18 cellular contexts compared by ENCODE assay signal in the genomic region with DNA sequence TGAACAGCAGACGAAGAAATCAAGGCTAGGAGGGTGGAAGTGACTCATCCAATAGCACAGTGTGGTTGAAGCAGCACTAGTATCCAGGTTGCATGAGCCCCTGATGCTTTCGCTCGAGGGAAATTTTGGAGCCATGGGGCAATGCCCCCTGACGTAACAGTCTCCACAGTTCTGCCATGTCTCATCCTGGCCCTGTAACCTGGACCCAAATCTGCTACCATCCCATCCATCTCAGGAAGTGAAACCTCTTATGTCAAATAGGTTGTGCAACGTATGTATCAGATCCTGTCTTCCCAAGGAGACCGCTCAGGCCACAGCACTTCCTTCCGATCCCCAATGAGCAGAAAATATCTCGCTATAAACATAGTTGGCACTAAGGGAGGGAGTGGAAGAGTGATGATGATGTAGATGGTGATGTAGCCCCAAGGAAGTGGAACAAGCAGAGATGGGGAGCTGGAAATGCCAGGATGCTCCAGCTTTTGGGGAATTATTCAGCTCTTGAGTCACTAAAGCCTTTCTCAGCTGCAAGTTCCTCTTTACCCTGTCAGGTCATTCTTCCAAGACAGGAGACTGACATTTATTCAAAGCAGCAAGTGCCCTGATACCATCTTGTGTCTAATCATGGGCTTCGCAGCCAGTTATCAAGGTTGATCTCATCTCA. TPM values are rescaled to one million over a fixed set of nuclear protein-coding genes. Genes with fewer than 3 reads are reported as not detected.
DNase-seq lines count a peak whose midpoint lies in the region; ATAC-seq and TF ChIP-seq lines count a peak whose summit lies in the region.
"Had no signal": no experiment of that assay in that cellular context is flagged by ENCODE, and none has a peak within 500 bp of the region (broad histone marks: within the 10 kb centered on the region; RNA-seq: fewer than 3 reads in every experiment).

No MANE protein-coding gene starts in this region.

- H3K4me1 ChIP-seq in Karpas-422 (ENCODE audit: low read length) = peaks cover 10% of the 10 kb centered on the region; the same call in 1 of the 2 replicates
- H3K4me1 ChIP-seq: uterus had no signal

- H3K27ac Mint-ChIP-seq in activated B cell treated with CpG ODN at 0.5 μM for 24 hours (peak overlapping the region; percentile 64), type B pancreatic cell (no peak overlapping the region)

- H3K36me3 ChIP-seq in Karpas-422 (ENCODE audit: insufficient read depth, low read length) = no peaks in the 10 kb centered on the region
- H3K36me3 ChIP-seq: cardiac muscle cell, pancreas, Peyer's patch, uterus had no signal

- H2AFZ ChIP-seq in Karpas-422 (ENCODE audit: low read length) = no peak overlapping the region

- intact Hi-C loops in activated B cell treated with CpG ODN at 0.5 μM for 24 hours (cut with micrococcal nuclease) = loop anchor here (1.0 to 5.0 kb wide), 4 partner anchors 37 to 90 kb away; a partner anchor contains a TSS

- H3K4me2 ChIP-seq in Karpas-422 (ENCODE audit: low read depth, low read length, poor library complexity, severe bottlenecking) = no peak overlapping the region

- no peaks in the 10 kb centered on the region for H4K20me1 ChIP-seq in Karpas-422 (ENCODE audit: insufficient read depth, low read depth, low read length)

- POLR2A ChIA-PET in activated B cell treated with CpG ODN at 0.5 μM for 24 hours (lab: Charles Lee) = interaction anchor here (0.9 to 1.3 kb wide), 4 partner anchors 42 to 90 kb away, joined by 3 to 6 read pairs (median 4); no protein-coding TSS in a partner anchor

- H3K27ac ChIP-seq in Karpas-422 (ENCODE audit: low read length) = no peak overlapping the region
- H3K27ac ChIP-seq: cardiac muscle cell, pancreas, Peyer's patch, uterus had no signal

- DNase-seq in Ammon's horn (ENCODE audit: low spot score) = peak; percentile 56
- peak; percentile 50 for DNase-seq in Karpas-422
- no peak for DNase-seq in activated B cell treated with CpG ODN at 0.5 μM for 24 hours
- DNase-seq in iris pigment epithelial cell (ENCODE audit: low read depth) = peak; percentile 57
- DNase-seq in activated naive CD4-positive, alpha-beta T cell (lab: John Stamatoyannopoulos, UW) = no peak
- no peak for DNase-seq in SHP77 (lab: John Stamatoyannopoulos, UW)
- no peak for DNase-seq in type B pancreatic cell (ENCODE audit: extremely low spot score, unreplicated experiment)
- DNase-seq: activated naive CD4-positive, alpha-beta T cell treated with Interleukin-2 at 50 U/mL for 16 hours; DND-41; mammary epithelial cell; NCI-H1105; NCI-H446; pancreas; Peyer's patch; T1000; uterus had no signal

- no peaks in the 10 kb centered on the region for H3K79me2 ChIP-seq in Karpas-422 (ENCODE audit: low read length)

- H3K4me3 Mint-ChIP-seq in activated B cell treated with CpG ODN at 0.5 μM for 24 hours = no peak overlapping the region
- H3K4me3 Mint-ChIP-seq in type B pancreatic cell = no peak overlapping the region

- H3K9ac ChIP-seq in Karpas-422 (ENCODE audit: low read length) = no peak overlapping the region

- H3K9me3 ChIP-seq in Karpas-422 (ENCODE audit: low read length) = no peaks in the 10 kb centered on the region
- H3K9me3 ChIP-seq: pancreas, Peyer's patch, uterus had no signal

- no peaks in the 10 kb centered on the region for H3K9me2 ChIP-seq in Karpas-422 (replicated peaks; ENCODE audit: insufficient read depth, low read length)

- H3K9me3 Mint-ChIP-seq in activated B cell treated with CpG ODN at 0.5 μM for 24 hours = no peaks in the 10 kb centered on the region
- peaks cover 9% of the 10 kb centered on the region for H3K9me3 Mint-ChIP-seq in type B pancreatic cell

- peaks cover 61% of the 10 kb centered on the region for H3K4me1 Mint-ChIP-seq in activated B cell treated with CpG ODN at 0.5 μM for 24 hours
- peaks cover 15% of the 10 kb centered on the region for H3K4me1 Mint-ChIP-seq in type B pancreatic cell (ENCODE audit: unreplicated experiment)

- peak; percentile 17 for ATAC-seq in activated B cell treated with CpG ODN at 0.5 μM for 24 hours (ENCODE audit: low read depth)
- no peak for ATAC-seq in HG03521 (IDR thresholded peaks at IDR 0.05; ENCODE audit: unreplicated experiment)

- no peaks in the 10 kb centered on the region for H3K36me3 Mint-ChIP-seq in activated B cell treated with CpG ODN at 0.5 μM for 24 hours (ENCODE audit: low read depth)
- no peaks in the 10 kb centered on the region for H3K36me3 Mint-ChIP-seq in type B pancreatic cell

- TF ChIP-seq CTCF in activated B cell treated with CpG ODN at 0.5 μM for 24 hours (IDR thresholded peaks at IDR 0.05) = no peak
- no peak for TF ChIP-seq CTCF in type B pancreatic cell (conservative IDR thresholded peaks at IDR 0.05)

- H3K27me3 Mint-ChIP-seq in activated B cell treated with CpG ODN at 0.5 μM for 24 hours = no peaks in the 10 kb centered on the region
- peaks cover 28% of the 10 kb centered on the region for H3K27me3 Mint-ChIP-seq in type B pancreatic cell

- no peak overlapping the region for H3K4me3 ChIP-seq in Karpas-422 (ENCODE audit: low read length)
- H3K4me3 ChIP-seq: cardiac muscle cell, pancreas, Peyer's patch, uterus had no signal

- CTCF ChIA-PET in activated B cell treated with CpG ODN at 0.5 μM for 24 hours (lab: Charles Lee) = interaction anchor here (1.1 to 2.5 kb wide), 2 partner anchors 9 to 46 kb away, joined by 3 to 8 read pairs; no protein-coding TSS in a partner anchor

- no peaks in the 10 kb centered on the region for H3K27me3 ChIP-seq in Karpas-422 (ENCODE audit: low read length)
- H3K27me3 ChIP-seq: cardiac muscle cell, pancreas, Peyer's patch, uterus had no signal

RNA-seq across cellular contexts. Expression of a gene that starts 3.0 kb away (rescaled TPM):
- not detected in 2 replicates for total RNA-seq in Karpas-422 (2014; rRNA removed; shearing (Covaris generic); ENCODE audit: low replicate concordance)
- total RNA-seq in activated B cell treated with CpG ODN at 0.5 μM for 24 hours (0.53 and 0.71 TPM in 2 replicates), type B pancreatic cell (ENCODE audit: low replicate concordance) (0.46 and 0.76 TPM in 2 replicates)
- total RNA-seq: cardiac muscle cell had no signal

RNA-seq across cellular contexts. Expression of a gene that starts 55.2 kb away (rescaled TPM):
- 0.15 TPM in 1 of 2 replicates, not detected in the other for total RNA-seq in Karpas-422 (2014; rRNA removed; shearing (Covaris generic); ENCODE audit: low replicate concordance)
- 1.4 and 1.9 TPM in 2 replicates for total RNA-seq in activated B cell treated with CpG ODN at 0.5 μM for 24 hours
- 0.60 and 1.6 TPM in 2 replicates for total RNA-seq in type B pancreatic cell (ENCODE audit: low replicate concordance)
- total RNA-seq: cardiac muscle cell, Peyer's patch had no signal

Comparison
In these comparisons a context has a peak if more than half of its experiments do, and no peak if none do; other contexts are left out.
1. DNase-seq: peak in Ammon's horn (single experiment), Karpas-422 (single experiment) and iris pigment epithelial cell (single experiment); none in activated B cell treated with CpG ODN at 0.5 μM for 24 hours (single experiment), activated naive CD4-positive, alpha-beta T cell (0 of 4), SHP77 (0 of 2) and type B pancreatic cell (single experiment).